Comparison of ENCODE assay signal across 24 cellular contexts in genomic region chr7:151319189-151319588, GRCh38. TPM values are rescaled to one million over a fixed set of nuclear protein-coding genes. Genes with fewer than 3 reads are reported as not detected.
A peak's percentile ranks its signal among the peaks of the same experiment; 100 is the strongest.
DNase-seq lines count a peak whose midpoint lies in the region; ATAC-seq, FAIRE-seq and TF ChIP-seq lines count a peak whose summit lies in the region.
"Had no signal": no experiment of that assay in that cellular context is flagged by ENCODE, and none has a peak within 500 bp of the region (broad histone marks: within the 10 kb centered on the region; RNA-seq: fewer than 3 reads in every experiment).

No MANE protein-coding gene starts in this region.

- in situ Hi-C loops in K562 (cut with MboI), result loop anchor here (5.0 kb wide), 1 partner anchor 128 kb away; no protein-coding TSS in a partner anchor

- TF ChIP-seq EP300 in K562 (IDR thresholded peaks at IDR 0.05; ENCODE audit: low read length), result no peak

- TF ChIP-seq RAD21 in K562 (CRISPR knock-in tag; conservative IDR thresholded peaks at IDR 0.05 in 1 of 2, IDR thresholded peaks at IDR 0.05 in 1 of 2), result no peak

- ATAC-seq in K562, result no peak
- no peak for ATAC-seq in GM18861 (IDR thresholded peaks at IDR 0.05; ENCODE audit: unreplicated experiment)

- DNase-seq in K562 (ENCODE audit: extremely low read depth in 1 of 4, low spot score in 3 of 4) (no peak), posterior vena cava (ENCODE audit: low spot score) (peak; percentile 2), nucleus accumbens (lab: John Stamatoyannopoulos, UW) (no peak), NCI-H446 (lab: John Stamatoyannopoulos, UW) (no peak)
- DNase-seq: 8988T; ACHN; BE2C; C1 segment of cervical spinal cord; CD4-positive, alpha-beta memory T cell; CD4-positive, CD25-positive, alpha-beta regulatory T cell; CD8-positive, alpha-beta memory T cell; COR-L47; DMS 273 treated with DMSO at 0.1 percent for 48 hours; DMS153; DMS53; DMS79; DND-41; EL; GDM1 had no signal

- BruUV-seq in K562 (replicated peaks; lab: Mats Ljungman, UMichigan), result no TSS peak

- H3K4me2 ChIP-seq in K562 (ENCODE audit: insufficient read depth, low read length), result no peak overlapping the region
- H3K4me2 ChIP-seq: BLaER1 had no signal

- no peaks in the 10 kb centered on the region for H3K9me1 ChIP-seq in K562 (ENCODE audit: control insufficient read depth, insufficient read depth, low read length)

- TF ChIP-seq POLR2A in K562 (conservative IDR thresholded peaks at IDR 0.05), result no peak

- H3K27me3 ChIP-seq in K562 (ENCODE audit: control insufficient read depth in 2 of 2, insufficient read depth in 2 of 2, low read length in 2 of 2), result peaks cover 5 to 13% of the 10 kb centered on the region in 2 experiments; a peak in 4 of 5 replicates
- H3K27me3 ChIP-seq: BLaER1 had no signal

- H4K20me1 ChIP-seq in K562 (replicated peaks; ENCODE audit: control insufficient read depth, insufficient read depth, low read length), result no peaks in the 10 kb centered on the region
- H4K20me1 ChIP-seq: BLaER1 had no signal

- no peak overlapping the region for H3K9ac ChIP-seq in K562 (ENCODE audit: insufficient read depth in 1 of 2, low read depth in 2 of 2, low read length in 2 of 2)
- H3K9ac ChIP-seq: BLaER1 had no signal

- no peak for FAIRE-seq in K562 (lab: Jason Lieb, UNC)
- FAIRE-seq: A204.1, GM12891 had no signal

- H3K9me3 ChIP-seq in HEK293 (ENCODE audit: control insufficient read depth, insufficient read depth, low read depth, low read length) (no peaks in the 10 kb centered on the region), K562 (replicated peaks; ENCODE audit: control insufficient read depth, insufficient read depth, low read depth, low read length) (peaks cover 3% of the 10 kb centered on the region; the same call in 1 of the 2 replicates)
- H3K9me3 ChIP-seq: BE2C had no signal

- H3K4me1 ChIP-seq in HEK293 (ENCODE audit: control insufficient read depth, insufficient read depth, low read length), result no peaks in the 10 kb centered on the region
- no peaks in the 10 kb centered on the region for H3K4me1 ChIP-seq in K562 (replicated peaks in 1 of 2; ENCODE audit: control insufficient read depth in 2 of 2, insufficient read depth in 2 of 2, low read length in 2 of 2)
- H3K4me1 ChIP-seq: BE2C, BLaER1 had no signal

- 0% methylated on average over 2 of the region's 2 CpGs for WGBS in K562 (ENCODE audit: insufficient coverage, low coverage, missing lambda C conversion rate)

- POLR2A ChIA-PET in HEK293 (lab: Yijun Ruan, JAX) (no interaction called here), K562 (lab: Yijun Ruan, JAX) (interaction anchor here (0.7 kb wide), 1 partner anchor 199 kb away, joined by 3 read pairs; no protein-coding TSS in a partner anchor)

- H3K36me3 ChIP-seq in HEK293 (ENCODE audit: control insufficient read depth in 2 of 2, insufficient read depth in 1 of 2, low read length in 2 of 2) (no peaks in the 10 kb centered on the region), K562 (ENCODE audit: control insufficient read depth, insufficient read depth, low read length) (no peaks in the 10 kb centered on the region)
- H3K36me3 ChIP-seq: BE2C, BLaER1 had no signal

- intact Hi-C loops in K562 (cut with micrococcal nuclease) (no loop called here), posterior vena cava (cut with DNase I) (loop anchor here (5.0 kb wide), 1 partner anchor 33 kb away; no protein-coding TSS in a partner anchor)

- no peak for TF ChIP-seq CTCF in HEK293 (tag by site-specific recombination; IDR thresholded peaks at IDR 0.05)
- TF ChIP-seq CTCF in K562 (IDR thresholded peaks at IDR 0.05 in 2 of 3, conservative IDR thresholded peaks at IDR 0.05 in 1 of 3; ENCODE audit: insufficient read depth in 2 of 3, low read depth in 1 of 3, low read length in 3 of 3), result no peak

- H3K4me3 ChIP-seq in HEK293 (ENCODE audit: low read depth, low read length) (no peak overlapping the region), K562 (no peak overlapping the region)
- H3K4me3 ChIP-seq: BLaER1 had no signal

- CTCF ChIA-PET in HEK293 (lab: Yijun Ruan, JAX) (interaction anchor here (0.5 to 2.0 kb wide), 4 partner anchors 9 to 440 kb away, joined by 3 to 7 read pairs (median 5); no protein-coding TSS in a partner anchor), K562 (lab: Yijun Ruan, JAX; ENCODE audit: low intra/inter-chr PET ratio) (no interaction called here)

- no peaks in the 10 kb centered on the region for H3K79me2 ChIP-seq in K562 (ENCODE audit: control insufficient read depth, insufficient read depth, low read length)

- H2AFZ ChIP-seq in K562 (ENCODE audit: low read depth, low read length), result no peak overlapping the region

- H3K27ac ChIP-seq in HEK293 (ENCODE audit: extremely low read depth, low read depth, low read length) (no peak overlapping the region), K562 (ENCODE audit: extremely low read depth, low read depth, low read length) (no peak overlapping the region)
- H3K27ac ChIP-seq: BLaER1 had no signal

TF ChIP-seq in HEK293, 187 proteins besides CTCF, POLR2A, EP300 and RAD21:
- TF ChIP-seq SCRT2 (tag by site-specific recombination; IDR thresholded peaks at IDR 0.05), result 0 out of 2 replicates have a peak, but pooled peaks have one; percentile 30
- TF ChIP-seq KLF9 (tag by site-specific recombination; IDR thresholded peaks at IDR 0.05; ENCODE audit: low read depth), result no peak
- no peak for TF ChIP-seq ZNF660 (tag by site-specific recombination; IDR thresholded peaks at IDR 0.05)
- TF ChIP-seq SCRT1 (tag by site-specific recombination; IDR thresholded peaks at IDR 0.05; ENCODE audit: borderline replicate concordance), result 0 out of 2 replicates have a peak, but pooled peaks have one; percentile 29
- no peak for TF ChIP-seq ZNF658 (tag by site-specific recombination; IDR thresholded peaks at IDR 0.05)
- no peak for TF ChIP-seq ZNF350 (tag by site-specific recombination; IDR thresholded peaks at IDR 0.05)
- TF ChIP-seq TRIM28 (IDR thresholded peaks at IDR 0.05; ENCODE audit: borderline replicate concordance, low read length), result peak; percentile 78; the same call in 1 of the 2 replicates
- no peak for TF ChIP-seq ZNF155 (tag by site-specific recombination; IDR thresholded peaks at IDR 0.05)
- peak; percentile 92 for TF ChIP-seq SETDB1 (IDR thresholded peaks at IDR 0.05; ENCODE audit: insufficient read length, low read length)
TF ChIP-seq in HEK293: peak in this region for 4.

RNA-seq across cellular contexts. Expression of gene NUB1, which starts 22.4 kb away (rescaled TPM):
- 62.3 and 136 TPM in 2 replicates for total RNA-seq in K562 (2011; cell fraction: chromatin; rRNA removed; ENCODE audit: low replicate concordance)
- 36.0 and 40.3 TPM in 2 replicates for total RNA-seq in K562 (2011; cell fraction: nucleolus; rRNA removed)
- 73.5 and 98.2 TPM in 2 replicates for total RNA-seq in K562 (2011; cell fraction: nucleoplasm; rRNA removed)
- total RNA-seq in K562 (2014; rRNA removed) (67.8 and 89.7 TPM in 2 replicates), K562 (2014; rRNA removed; fragmentation: Illumina TruSeq; extraction: Trizol) (75.8 and 103 TPM in 2 replicates), K562 (2015; rRNA removed; fragmentation: Illumina TruSeq; extraction: Trizol) (101 and 114 TPM in 2 replicates), K562 (2021) (55.3 and 58.0 TPM in 2 replicates), posterior vena cava (10 to 100 TPM; 33.0 to 37.9 TPM)
- polyA plus RNA-seq in K562 (2011; rRNA removed) (57.8 and 85.2 TPM in 2 replicates), K562 (2014; fragmentation: Illumina TruSeq; extraction: Trizol) (86.5 and 159 TPM in 2 replicates), K562 (2014; fragmentation: Nextera tagmentation; extraction: Ambion mirVana) (10 to 100 TPM; 43.2 to 63.4 TPM), K562 (2014; rRNA removed) (81.6 and 99.3 TPM in 2 replicates)
- 52.6 and 53.7 TPM in 2 replicates for polyA plus RNA-seq in K562 (2011; cell fraction: cytosol; rRNA removed)
- 57.7 and 63.4 TPM in 2 replicates for polyA plus RNA-seq in K562 (2011; cell fraction: nucleus; rRNA removed)
- polyA plus RNA-seq in K562 (2012), result 81.3 and 105 TPM in 2 replicates
- polyA minus RNA-seq in K562 (2011; rRNA and poly(A)+ RNA removed), result 47.7 and 54.1 TPM in 2 replicates
- 25.1 and 34.5 TPM in 2 replicates for polyA minus RNA-seq in K562 (2011; cell fraction: cytosol; rRNA and poly(A)+ RNA removed)
- 26.9 and 36.3 TPM in 2 replicates for polyA minus RNA-seq in K562 (2011; cell fraction: nucleus; rRNA and poly(A)+ RNA removed)

Comparison
In these comparisons a context has a peak if more than half of its experiments do, and no peak if none do; other contexts are left out.
1. Of the 44 proteins assayed by ChIP-seq in both K562 and HEK293: peak only in K562: none; only in HEK293: SETDB1 and TRIM28; in both: none; in neither: 42.